Comparison of ENCODE assay signal across 9 cellular contexts in the genomic region with DNA sequence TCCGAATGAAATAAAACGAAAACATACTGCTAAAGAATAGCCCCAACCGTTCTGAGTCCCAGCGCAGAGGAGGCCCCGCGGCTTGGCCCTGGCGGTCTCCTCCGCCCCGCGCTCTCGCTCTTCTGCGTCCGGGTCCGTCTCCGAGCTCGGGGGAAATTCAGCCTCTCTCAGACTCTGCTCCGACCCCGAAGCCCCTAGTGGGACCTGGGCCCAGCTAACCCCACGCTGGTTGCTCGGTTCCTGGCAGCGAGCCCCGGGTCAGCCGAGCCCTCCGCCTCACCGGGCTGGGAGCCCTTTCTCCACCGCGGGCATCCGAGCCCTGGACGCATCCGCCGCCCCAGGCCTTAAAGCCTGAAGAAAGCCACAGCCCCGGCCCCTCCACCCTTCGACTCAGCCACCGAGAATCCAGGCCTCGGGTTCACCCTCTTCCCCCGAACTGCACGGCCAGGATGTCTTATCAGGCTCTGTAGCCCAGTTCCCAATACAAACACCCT. TPM values are rescaled to one million over a fixed set of nuclear protein-coding genes. Genes with fewer than 3 reads are reported as not detected.
DNase-seq lines count a peak whose midpoint lies in the region; ATAC-seq and TF ChIP-seq lines count a peak whose summit lies in the region.
"Had no signal": no experiment of that assay in that cellular context is flagged by ENCODE, and none has a peak within 500 bp of the region (broad histone marks: within the 10 kb centered on the region; RNA-seq: fewer than 3 reads in every experiment).

No MANE protein-coding gene starts in this region.

- no peaks in the 10 kb centered on the region for H3K27me3 ChIP-seq in MG63
- peaks cover 86% of the 10 kb centered on the region for H3K27me3 ChIP-seq in effector memory CD4-positive, alpha-beta T cell (replicated peaks; ENCODE audit: control insufficient read depth, insufficient read depth, low read length, poor library complexity, severe bottlenecking)
- peaks cover 95% of the 10 kb centered on the region for H3K27me3 ChIP-seq in neural cell (ENCODE audit: insufficient read depth, low read depth, low read length)

- H3K9me3 ChIP-seq in MG63, result no peaks in the 10 kb centered on the region
- no peaks in the 10 kb centered on the region for H3K9me3 ChIP-seq in effector memory CD4-positive, alpha-beta T cell (ENCODE audit: control insufficient read depth, low read length)
- H3K9me3 ChIP-seq in neural cell (ENCODE audit: low read length), result peaks cover 3% of the 10 kb centered on the region

- no peaks in the 10 kb centered on the region for H3K9me2 ChIP-seq in neural cell (ENCODE audit: insufficient read depth, low read length)

- peaks cover 72% of the 10 kb centered on the region for H3K4me1 ChIP-seq in effector memory CD4-positive, alpha-beta T cell (ENCODE audit: control insufficient read depth, insufficient read depth, low read length, poor library complexity, severe bottlenecking)

- no peak overlapping the region for H2AFZ ChIP-seq in neural cell (ENCODE audit: low read depth, low read length)

- TF ChIP-seq EP300 in neural cell (conservative IDR thresholded peaks at IDR 0.05; ENCODE audit: poor library complexity, severe bottlenecking), result no peak

- no peaks in the 10 kb centered on the region for H3F3A ChIP-seq in neural cell (ENCODE audit: insufficient read depth, low read length, poor library complexity, severe bottlenecking)

- H3K4me3 ChIP-seq in AG09309 (ENCODE audit: control insufficient read depth, low read depth, low read length), result peak overlapping the region; percentile 73
- H3K4me3 ChIP-seq in MG63, result peak overlapping the region; percentile 97
- H3K4me3 ChIP-seq in effector memory CD4-positive, alpha-beta T cell (ENCODE audit: insufficient read depth, low read depth, low read length, poor library complexity, severe bottlenecking), result peak overlapping the region; percentile 22
- H3K4me3 ChIP-seq in neural cell (ENCODE audit: low read length), result no peak overlapping the region

- H3K9ac ChIP-seq in neural cell (ENCODE audit: low read length), result no peak overlapping the region

- no peak overlapping the region for H3K27ac ChIP-seq in effector memory CD4-positive, alpha-beta T cell (ENCODE audit: insufficient read depth, low read length, poor library complexity, severe bottlenecking)
- H3K27ac ChIP-seq in neural cell (ENCODE audit: low read length), result no peak overlapping the region

- no peak for TF ChIP-seq CTCF in AG09309 (IDR thresholded peaks at IDR 0.05; ENCODE audit: control insufficient read depth, insufficient read depth, low read depth, low read length, missing control alignments)
- TF ChIP-seq CTCF in neural cell (IDR thresholded peaks at IDR 0.05; ENCODE audit: poor library complexity, severe bottlenecking), result no peak

- no peak for ATAC-seq in GM19452 (IDR thresholded peaks at IDR 0.05; ENCODE audit: unreplicated experiment)

- TF ChIP-seq RAD21 in neural cell (conservative IDR thresholded peaks at IDR 0.05), result no peak

- peaks cover 23% of the 10 kb centered on the region for H3K36me3 ChIP-seq in MG63
- H3K36me3 ChIP-seq in effector memory CD4-positive, alpha-beta T cell (ENCODE audit: control insufficient read depth, insufficient read depth, low read length), result no peaks in the 10 kb centered on the region
- no peaks in the 10 kb centered on the region for H3K36me3 ChIP-seq in neural cell (ENCODE audit: insufficient read depth, low read length)

- DNase-seq in AG09309 (ENCODE audit: low read depth) (no peak), MG63 (peak; percentile 55), NCI-H748 (lab: John Stamatoyannopoulos, UW; ENCODE audit: unreplicated experiment) (no peak), NCI-H2081 treated with DMSO at 0.1 percent for 48 hours (lab: John Stamatoyannopoulos, UW) (no peak)
- DNase-seq in effector memory CD4-positive, alpha-beta T cell, result no peak
- no peak for DNase-seq in activated CD4-positive, CD25-positive, alpha-beta regulatory T cell treated with anti-CD3 and anti-CD28 coated beads, Interleukin-2, amount 50 U/mL, for 72 hours
- DNase-seq: KG1 had no signal

- no peaks in the 10 kb centered on the region for H3K79me2 ChIP-seq in neural cell (replicated peaks; ENCODE audit: insufficient read depth, low read length)

- H4K20me1 ChIP-seq in neural cell (ENCODE audit: insufficient read depth), result no peaks in the 10 kb centered on the region

- H3K4me2 ChIP-seq in neural cell (ENCODE audit: low read length), result no peak overlapping the region

TF ChIP-seq in neural cell, 6 proteins besides CTCF, POLR2A, EP300 and RAD21:
- TF ChIP-seq EZH2 (IDR thresholded peaks at IDR 0.05; ENCODE audit: borderline replicate concordance, insufficient read depth, low read length, poor library complexity, severe bottlenecking), result peak; percentile 98
- no peak for TF ChIP-seq MXI1 (conservative IDR thresholded peaks at IDR 0.05; ENCODE audit: poor library complexity, severe bottlenecking)
- no peak for TF ChIP-seq REST (IDR thresholded peaks at IDR 0.05; ENCODE audit: borderline replicate concordance)
TF ChIP-seq in neural cell: peak in this region for 1.

RNA-seq across cellular contexts. Expression of gene TBX2, which starts 1.2 kb away (rescaled TPM):
- total RNA-seq in MG63 (2014; rRNA removed; shearing (Covaris generic); ENCODE audit: low replicate concordance), result 1.8 and 8.3 TPM in 2 replicates
- polyA plus RNA-seq in neural cell, result not detected in 2 replicates
- polyA minus RNA-seq in neural cell, result 0.12 TPM in 1 of 2 replicates, not detected in the other

RNA-seq across cellular contexts. Expression of gene TBX4, which starts 51.4 kb away (rescaled TPM):
- total RNA-seq in MG63 (2014; rRNA removed; shearing (Covaris generic); ENCODE audit: low replicate concordance), result 0.76 and 0.89 TPM in 2 replicates
- not detected in 2 replicates for polyA plus RNA-seq in neural cell
- not detected in 2 replicates for polyA minus RNA-seq in neural cell
